In the genomic region with DNA sequence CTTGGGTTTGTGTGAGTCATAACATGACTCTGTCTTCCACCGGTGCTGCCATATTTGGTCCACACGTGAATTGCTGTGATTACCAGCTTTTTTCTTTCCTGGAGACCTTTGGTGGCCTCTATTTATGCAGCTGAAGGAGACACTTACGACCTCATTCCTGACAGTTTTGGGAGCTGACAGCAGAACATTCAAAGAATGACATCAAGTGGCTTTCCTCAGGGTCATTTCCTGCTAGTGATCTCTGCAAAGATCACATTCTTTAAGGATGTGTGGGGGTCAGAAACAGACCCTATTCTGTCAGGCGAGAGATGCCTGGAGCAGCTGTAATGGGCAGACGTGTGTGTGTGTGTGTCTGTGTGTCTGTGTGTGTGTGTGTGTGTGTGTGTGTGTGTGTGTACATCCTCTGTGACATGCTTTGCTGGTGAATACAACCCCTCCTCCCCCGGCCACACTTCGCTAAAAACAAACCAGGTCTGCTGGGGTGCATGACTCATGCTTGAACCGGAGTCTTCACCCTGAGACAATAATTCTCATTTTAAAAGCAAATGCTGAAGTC, we compare ENCODE assay signal across 8 cellular contexts.
DNase-seq lines count a peak whose midpoint lies in the region; ATAC-seq and TF ChIP-seq lines count a peak whose summit lies in the region.

No MANE protein-coding gene starts in this region.

- no peaks in the 10 kb centered on the region for H3K36me3 Mint-ChIP-seq in CD8-positive, alpha-beta memory T cell

- WGBS in mammary epithelial cell (ENCODE audit: low coverage, missing lambda C conversion rate), result 61% methylated on average over 8 of the region's 8 CpGs
- WGBS in neuronal stem cell (ENCODE audit: extremely low coverage in 2 of 2, insufficient read length in 2 of 2, insufficient replicate concordance in 1 of 2), 2 donors, result no CpG with 5 or more reads among the region's 8 CpGs

- intact Hi-C loops in mammary epithelial cell (cut with micrococcal nuclease), result loop anchor here (10.0 kb wide), 1 partner anchor 742 kb away; no protein-coding TSS in a partner anchor

- H3K4me3 ChIP-seq in SJSA1 (no peak overlapping the region), mammary epithelial cell (replicated peaks in 1 of 3; ENCODE audit: insufficient read depth in 1 of 3, low read depth in 2 of 3, low read length in 3 of 3) (no peak overlapping the region), neuronal stem cell (ENCODE audit: low read length in 2 of 2) (no peak overlapping the region)
- H3K4me3 ChIP-seq in CD8-positive, alpha-beta memory T cell (ENCODE audit: low read length), result no peak overlapping the region

- H3K9ac ChIP-seq in mammary epithelial cell (ENCODE audit: insufficient read depth, low read length) (no peak overlapping the region), neuronal stem cell (ENCODE audit: low read depth, low read length, poor library complexity) (no peak overlapping the region)

- no peak for ATAC-seq in HG02884 (IDR thresholded peaks at IDR 0.05; ENCODE audit: unreplicated experiment)

- peaks cover 0 to 5% (median 4%) of the 10 kb centered on the region in 3 donors for H3K4me1 Mint-ChIP-seq in CD8-positive, alpha-beta memory T cell

- peak overlapping the region; percentile 23 for H2BK12ac ChIP-seq in neuronal stem cell (ENCODE audit: low read length)

- no peak overlapping the region for H2BK5ac ChIP-seq in neuronal stem cell (ENCODE audit: low read length)

- H3K18ac ChIP-seq in neuronal stem cell (ENCODE audit: low read length), result no peak overlapping the region

- BruUV-seq in mammary epithelial cell (replicated peaks; lab: Mats Ljungman, UMichigan), result no TSS peak

- H3K4ac ChIP-seq in neuronal stem cell (ENCODE audit: low read length), result no peak overlapping the region

- H3K79me1 ChIP-seq in neuronal stem cell (ENCODE audit: low read depth, low read length), result no peaks in the 10 kb centered on the region

- H3K14ac ChIP-seq in neuronal stem cell (ENCODE audit: low read length), result no peak overlapping the region

- H3K9me3 ChIP-seq in SJSA1 (replicated peaks), result peaks cover 1% of the 10 kb centered on the region; the same call in 1 of the 2 replicates
- peaks cover 4% of the 10 kb centered on the region for H3K9me3 ChIP-seq in mammary epithelial cell (replicated peaks; ENCODE audit: insufficient read depth, low read length)
- peaks cover 0 to 5% of the 10 kb centered on the region in 2 donors for H3K9me3 ChIP-seq in neuronal stem cell (replicated peaks in 1 of 2; ENCODE audit: control insufficient read depth in 2 of 2, insufficient read depth in 1 of 2, low read depth in 1 of 2, low read length in 2 of 2)
- H3K9me3 ChIP-seq in CD8-positive, alpha-beta memory T cell (ENCODE audit: low read length), result no peaks in the 10 kb centered on the region

- no peaks in the 10 kb centered on the region for H4K20me1 ChIP-seq in mammary epithelial cell (ENCODE audit: insufficient read depth, low read length)

- dilution Hi-C loops in mammary epithelial cell (cut with HindIII; ENCODE audit: low sequenced_read_pairs), result no loop called here

- H3K4me1 ChIP-seq in SJSA1 (replicated peaks) (peaks cover 71% of the 10 kb centered on the region), mammary epithelial cell (ENCODE audit: insufficient read depth, low read length) (peaks cover 8% of the 10 kb centered on the region), neuronal stem cell (ENCODE audit: control insufficient read depth in 2 of 2, insufficient read depth in 1 of 2, low read depth in 1 of 2, low read length in 2 of 2) (peaks cover 28 to 38% of the 10 kb centered on the region in 2 donors)
- no peaks in the 10 kb centered on the region for H3K4me1 ChIP-seq in CD8-positive, alpha-beta memory T cell (ENCODE audit: insufficient read depth, low read length)

- no peak overlapping the region for H2BK15ac ChIP-seq in neuronal stem cell (ENCODE audit: low read length)

- H3K9me3 Mint-ChIP-seq in CD8-positive, alpha-beta memory T cell, result no peaks in the 10 kb centered on the region

- H2BK120ac ChIP-seq in neuronal stem cell (ENCODE audit: low read depth, low read length), result no peak overlapping the region

- no peak overlapping the region for H3K27ac Mint-ChIP-seq in CD8-positive, alpha-beta memory T cell

- H3K4me2 ChIP-seq in mammary epithelial cell (ENCODE audit: insufficient read depth, low read depth, low read length), result no peak overlapping the region
- no peak overlapping the region for H3K4me2 ChIP-seq in neuronal stem cell (ENCODE audit: insufficient read depth, low read length, poor library complexity, severe bottlenecking)

- no peak overlapping the region for H4K91ac ChIP-seq in neuronal stem cell (ENCODE audit: low read depth, low read length, poor library complexity)

- POLR2A ChIA-PET in CD8-positive, alpha-beta memory T cell (lab: Charles Lee), result no interaction called here

- peaks cover 6 to 30% of the 10 kb centered on the region in 2 donors for H3K27me3 Mint-ChIP-seq in CD8-positive, alpha-beta memory T cell

- no peak overlapping the region for H4K8ac ChIP-seq in neuronal stem cell (ENCODE audit: low read depth, low read length)

- TF ChIP-seq CTCF in GM13976 (IDR thresholded peaks at IDR 0.05; ENCODE audit: borderline replicate concordance, control extremely low read depth, extremely low read depth, insufficient read depth, missing control alignments), result no peak
- TF ChIP-seq CTCF in mammary epithelial cell (conservative IDR thresholded peaks at IDR 0.05 in 1 of 2, IDR thresholded peaks at IDR 0.05 in 1 of 2; ENCODE audit: extremely low read depth in 1 of 2, insufficient read depth in 1 of 2, low read depth in 1 of 2, low read length in 2 of 2), result no peak

- peak overlapping the region; percentile 96 for H3K27ac ChIP-seq in SJSA1
- H3K27ac ChIP-seq in mammary epithelial cell (ENCODE audit: insufficient read depth, low read depth, low read length), result no peak overlapping the region
- H3K27ac ChIP-seq in neuronal stem cell (replicated peaks; ENCODE audit: low read length), result no peak overlapping the region
- H3K27ac ChIP-seq in CD8-positive, alpha-beta memory T cell (ENCODE audit: low read depth, low read length), result no peak overlapping the region

- in situ Hi-C loops in GM13976 (cut with MboI; ENCODE audit: low sequenced_read_pairs, unreplicated experiment), result loop anchor here (10.0 kb wide), 2 partner anchors 622 to 952 kb away; no protein-coding TSS in a partner anchor
- in situ Hi-C loops in mammary epithelial cell (cut with MboI; ENCODE audit: low sequenced_read_pairs in 2 of 2), result loop anchor here in 1 of 2 donors (10.0 kb wide), 1 partner anchor 582 kb away; no protein-coding TSS in a partner anchor

- H3K27me3 ChIP-seq in SJSA1 (replicated peaks) (no peaks in the 10 kb centered on the region), mammary epithelial cell (ENCODE audit: insufficient read depth, low read length) (no peaks in the 10 kb centered on the region), neuronal stem cell (ENCODE audit: control insufficient read depth in 3 of 3, insufficient read depth in 3 of 3, low read depth in 1 of 3, low read length in 3 of 3) (no peaks in the 10 kb centered on the region)
- H3K27me3 ChIP-seq in CD8-positive, alpha-beta memory T cell (ENCODE audit: insufficient read depth, low read length, poor library complexity, severe bottlenecking), result peaks cover 4% of the 10 kb centered on the region

- H3K23ac ChIP-seq in neuronal stem cell (ENCODE audit: low read depth, low read length, poor library complexity), result no peak overlapping the region

- H3K36me3 ChIP-seq in SJSA1, result no peaks in the 10 kb centered on the region; the same call in 1 of the 2 replicates
- no peaks in the 10 kb centered on the region for H3K36me3 ChIP-seq in mammary epithelial cell (ENCODE audit: insufficient read depth, low read length)
- no peaks in the 10 kb centered on the region for H3K36me3 ChIP-seq in neuronal stem cell (replicated peaks in 1 of 2; ENCODE audit: control insufficient read depth in 2 of 2, insufficient read depth in 2 of 2, low read length in 2 of 2)
- H3K36me3 ChIP-seq in CD8-positive, alpha-beta memory T cell (ENCODE audit: insufficient read depth, low read length), result no peaks in the 10 kb centered on the region

- CTCF ChIA-PET in mammary epithelial cell (lab: Charles Lee; ENCODE audit: low non-redundant PET), result no interaction called here
- CTCF ChIA-PET in CD8-positive, alpha-beta memory T cell (lab: Charles Lee), result interaction anchor here (4.0 kb wide), 1 partner anchor 580 kb away, joined by 28 read pairs; no protein-coding TSS in a partner anchor

- no peaks in the 10 kb centered on the region for H3K79me2 ChIP-seq in mammary epithelial cell (ENCODE audit: insufficient read depth, low read length)

- no peak overlapping the region for H2AK5ac ChIP-seq in neuronal stem cell (ENCODE audit: low read depth, low read length)

- H3K4me3 Mint-ChIP-seq in CD8-positive, alpha-beta memory T cell, result no peak overlapping the region

- DNase-seq in GM13976 (ENCODE audit: low spot score), result peak; percentile 55
- peak; percentile 96 to 97 for DNase-seq in SJSA1 (ENCODE audit: low read depth in 1 of 2, low spot score in 2 of 2)
- DNase-seq in mammary epithelial cell, result peak; percentile 60
- DNase-seq in neuronal stem cell (ENCODE audit: low spot score), result no peak
- no peak for DNase-seq in CD8-positive, alpha-beta memory T cell
- DNase-seq in HuH-7.5 (ENCODE audit: low spot score), result no peak
- no peak for DNase-seq in NCI-H2081 (lab: John Stamatoyannopoulos, UW)

- no peak overlapping the region for H2AFZ ChIP-seq in mammary epithelial cell (ENCODE audit: low read depth, low read length)
- no peak overlapping the region for H2AFZ ChIP-seq in neuronal stem cell (ENCODE audit: low read length)

Comparison
In these comparisons a context has a peak if more than half of its experiments do, and no peak if none do; other contexts are left out.
1. DNase-seq: peak in GM13976 (single experiment), SJSA1 (2 of 2) and mammary epithelial cell (single experiment); none in neuronal stem cell (single experiment), CD8-positive, alpha-beta memory T cell (0 of 5), HuH-7.5 (single experiment) and NCI-H2081 (0 of 2).